In genomic region chr7:21428642-21428941, GRCh38 we compare ENCODE assay signal across 9 cellular contexts. TPM values are rescaled to one million over a fixed set of nuclear protein-coding genes. Genes with fewer than 3 reads are reported as not detected.
A peak's percentile ranks its signal among the peaks of the same experiment; 100 is the strongest.
DNase-seq lines count a peak whose midpoint lies in the region; ATAC-seq, FAIRE-seq and TF ChIP-seq lines count a peak whose summit lies in the region.
"Had no signal": no experiment of that assay in that cellular context is flagged by ENCODE, and none has a peak within 500 bp of the region (broad histone marks: within the 10 kb centered on the region; RNA-seq: fewer than 3 reads in every experiment).

No MANE protein-coding gene starts in this region.

- H3K36me3 ChIP-seq in kidney (ENCODE audit: control insufficient read depth in 1 of 2, insufficient read depth in 2 of 2, low read length in 2 of 2) = no peaks in the 10 kb centered on the region

- intact Hi-C loops in kidney (cut with DNase I) = no loop called here

- no peak for ATAC-seq in activated naive CD8-positive, alpha-beta T cell treated with anti-CD3 and anti-CD28 coated beads, Interleukin-2, amount 50 U/mL, for 24 hours
- no peak for ATAC-seq in GM21381 (IDR thresholded peaks at IDR 0.05; ENCODE audit: unreplicated experiment)

- H3K4me3 Mint-ChIP-seq in activated naive CD8-positive, alpha-beta T cell treated with anti-CD3 and anti-CD28 coated beads, Interleukin-2, amount 50 U/mL, for 24 hours = peak overlapping the region; percentile 98

- no peak for FAIRE-seq in kidney (lab: Jason Lieb, UNC)
- FAIRE-seq: A204.1 had no signal

- DNase-seq in NCI-H1694 treated with DMSO at 0.1 percent for 48 hours (lab: John Stamatoyannopoulos, UW) (peak; percentile 28), NCI-H1694 (lab: John Stamatoyannopoulos, UW) (no peak), kidney (no peak), substantia nigra (lab: John Stamatoyannopoulos, UW) (no peak), D341Med (ENCODE audit: low spot score) (no peak), COLO668 (lab: John Stamatoyannopoulos, UW; ENCODE audit: unreplicated experiment) (no peak)
- no peak for DNase-seq in activated naive CD8-positive, alpha-beta T cell treated with anti-CD3 and anti-CD28 coated beads, Interleukin-2, amount 50 U/mL, for 24 hours

- H3K27me3 Mint-ChIP-seq in activated naive CD8-positive, alpha-beta T cell treated with anti-CD3 and anti-CD28 coated beads, Interleukin-2, amount 50 U/mL, for 24 hours = no peaks in the 10 kb centered on the region

- TF ChIP-seq CTCF in kidney (IDR thresholded peaks at IDR 0.05; ENCODE audit: borderline replicate concordance, extremely low read depth, insufficient read depth) = no peak

- peaks cover 0 to 10% of the 10 kb centered on the region in 2 donors for H3K4me1 ChIP-seq in kidney (ENCODE audit: control insufficient read depth in 1 of 2, insufficient read depth in 1 of 2, low read depth in 1 of 2, low read length in 2 of 2)

- H3K27ac Mint-ChIP-seq in activated naive CD8-positive, alpha-beta T cell treated with anti-CD3 and anti-CD28 coated beads, Interleukin-2, amount 50 U/mL, for 24 hours = peak overlapping the region; percentile 89

- H3K27ac ChIP-seq in kidney (ENCODE audit: low read depth in 2 of 2, low read length in 2 of 2) (peak overlapping the region in 1 of 2 donors; percentile 95), substantia nigra (ENCODE audit: low read depth, low read length, poor library complexity, severe bottlenecking) (peak overlapping the region; percentile 90)

- H3K9me3 Mint-ChIP-seq in activated naive CD8-positive, alpha-beta T cell treated with anti-CD3 and anti-CD28 coated beads, Interleukin-2, amount 50 U/mL, for 24 hours = no peaks in the 10 kb centered on the region

- peak overlapping the region; percentile 41 to 82 for H3K9ac ChIP-seq in kidney (ENCODE audit: low read length in 2 of 2)

- H3K36me3 Mint-ChIP-seq in activated naive CD8-positive, alpha-beta T cell treated with anti-CD3 and anti-CD28 coated beads, Interleukin-2, amount 50 U/mL, for 24 hours (ENCODE audit: low read depth) = peaks cover 22% of the 10 kb centered on the region

- H3K4me1 Mint-ChIP-seq in activated naive CD8-positive, alpha-beta T cell treated with anti-CD3 and anti-CD28 coated beads, Interleukin-2, amount 50 U/mL, for 24 hours = peaks cover 61% of the 10 kb centered on the region

- H3K9me3 ChIP-seq in kidney (ENCODE audit: control insufficient read depth in 1 of 2, low read length in 2 of 2) = no peaks in the 10 kb centered on the region

- peak overlapping the region; percentile 75 to 85 for H3K4me3 ChIP-seq in kidney (ENCODE audit: low read length in 2 of 2)

RNA-seq across cellular contexts. Expression of gene SP4, which starts 0.7 kb away (rescaled TPM):
- 11.2 TPM for total RNA-seq in kidney
- polyA plus RNA-seq in kidney (ENCODE audit: insufficient read depth, low read depth, low replicate concordance) = 1.2 TPM
